ENCODE assay signal across 21 cellular contexts in the genomic region with DNA sequence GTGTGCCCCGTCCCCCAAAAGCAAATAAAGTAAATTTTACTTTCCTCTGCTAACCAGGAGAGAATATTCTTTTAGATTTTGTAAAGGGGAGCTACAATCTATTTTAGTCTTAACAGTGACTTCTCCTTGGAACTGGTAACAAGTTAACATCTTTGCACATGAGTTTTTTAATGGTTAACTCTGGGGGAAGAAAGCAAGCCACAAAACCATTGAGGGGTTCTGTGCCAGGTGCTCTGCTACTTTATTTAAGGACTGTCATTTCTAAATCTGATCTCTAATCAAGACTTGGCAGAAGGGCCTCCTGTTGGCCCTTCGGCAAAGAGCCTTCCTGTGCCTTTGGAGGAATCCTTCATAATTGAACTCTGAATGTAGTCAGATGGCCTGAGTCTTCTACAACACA.
DNase-seq lines count a peak whose midpoint lies in the region; ATAC-seq and TF ChIP-seq lines count a peak whose summit lies in the region.
"Had no signal": no experiment of that assay in that cellular context is flagged by ENCODE, and none has a peak within 500 bp of the region (broad histone marks: within the 10 kb centered on the region; RNA-seq: fewer than 3 reads in every experiment).

No MANE protein-coding gene starts in this region.

- H3K4me3 ChIP-seq in GM23248 (no peak overlapping the region), OCI-LY3 (ENCODE audit: low read length) (no peak overlapping the region), Peyer's patch (no peak overlapping the region)
- H3K4me3 ChIP-seq: BLaER1 treated with 17β-estradiol and CSF1 and Interleukin-3, amounts not matched to agents 10 nM and 100 nM; SJCRH30 had no signal

- peaks cover 15% of the 10 kb centered on the region for H3F3A ChIP-seq in GM23248 (ENCODE audit: insufficient read depth)

- H3K4me1 ChIP-seq in GM23248 (ENCODE audit: insufficient read depth) (peaks cover 28% of the 10 kb centered on the region), OCI-LY3 (ENCODE audit: low read length) (peaks cover 17% of the 10 kb centered on the region), Peyer's patch (no peaks in the 10 kb centered on the region)
- H3K4me1 ChIP-seq: BLaER1 treated with 17β-estradiol and CSF1 and Interleukin-3, amounts not matched to agents 10 nM and 100 nM; SJCRH30 had no signal

- H3K9me3 ChIP-seq in GM23248 (ENCODE audit: low read depth), result no peaks in the 10 kb centered on the region
- no peaks in the 10 kb centered on the region for H3K9me3 ChIP-seq in OCI-LY3 (ENCODE audit: insufficient read depth, low read length)
- no peaks in the 10 kb centered on the region for H3K9me3 ChIP-seq in Peyer's patch
- H3K9me3 ChIP-seq: BLaER1 treated with 17β-estradiol and CSF1 and Interleukin-3, amounts not matched to agents 10 nM and 100 nM; SJCRH30 had no signal

- H3K27ac ChIP-seq in GM23248, result no peak overlapping the region
- no peak overlapping the region for H3K27ac ChIP-seq in OCI-LY3 (ENCODE audit: low read length)
- H3K27ac ChIP-seq in Peyer's patch, result no peak overlapping the region
- H3K27ac ChIP-seq: BLaER1 treated with 17β-estradiol and CSF1 and Interleukin-3, amounts not matched to agents 10 nM and 100 nM; KMS-11; RWPE1; SJCRH30 had no signal

- ATAC-seq in GM18870 (IDR thresholded peaks at IDR 0.05; ENCODE audit: unreplicated experiment) (peak; percentile 59), GM19467 (IDR thresholded peaks at IDR 0.05; ENCODE audit: unreplicated experiment) (no peak)
- ATAC-seq: CD8-positive, alpha-beta T cell; HepG2 had no signal

- H3K36me3 ChIP-seq in GM23248 (ENCODE audit: low read depth) (no peaks in the 10 kb centered on the region), OCI-LY3 (replicated peaks; ENCODE audit: low read depth, low read length) (no peaks in the 10 kb centered on the region), Peyer's patch (no peaks in the 10 kb centered on the region)
- H3K36me3 ChIP-seq: BLaER1 treated with 17β-estradiol and CSF1 and Interleukin-3, amounts not matched to agents 10 nM and 100 nM; SJCRH30 had no signal

- H3K9me2 ChIP-seq in GM23248 (ENCODE audit: insufficient read depth), result no peaks in the 10 kb centered on the region

- H2AFZ ChIP-seq in GM23248, result no peak overlapping the region
- H2AFZ ChIP-seq in OCI-LY3 (ENCODE audit: low read depth, low read length), result no peak overlapping the region

- TF ChIP-seq POLR2A in Peyer's patch (IDR thresholded peaks at IDR 0.05), result no peak

- in situ Hi-C loops in GM23248 (cut with MboI), result no loop called here

- peak overlapping the region; percentile 10 for H3K4me2 ChIP-seq in GM23248 (ENCODE audit: unreplicated experiment)
- peak overlapping the region; percentile 22; the same call in 1 of the 2 replicates for H3K4me2 ChIP-seq in OCI-LY3 (ENCODE audit: low read length)
- H3K4me2 ChIP-seq: BLaER1 treated with 17β-estradiol and CSF1 and Interleukin-3, amounts not matched to agents 10 nM and 100 nM; KMS-11 had no signal

- 50 to 56% methylated on average over 2 of the region's 2 CpGs for WGBS in GM23248 (ENCODE audit: low coverage in 1 of 2, low lambda C conversion rate in 2 of 2, missing lambda C conversion rate in 2 of 2), 2 experiments

- TF ChIP-seq CTCF in OCI-LY3 (IDR thresholded peaks at IDR 0.05; ENCODE audit: low read depth, low read length) (no peak), Peyer's patch (IDR thresholded peaks at IDR 0.05) (no peak)

- H3K27me3 ChIP-seq in GM23248 (replicated peaks; ENCODE audit: insufficient read depth) (peaks cover 3% of the 10 kb centered on the region; the same call in 1 of the 2 replicates), OCI-LY3 (ENCODE audit: low read depth, low read length) (no peaks in the 10 kb centered on the region), Peyer's patch (no peaks in the 10 kb centered on the region)
- H3K27me3 ChIP-seq: BLaER1 treated with 17β-estradiol and CSF1 and Interleukin-3, amounts not matched to agents 10 nM and 100 nM; SJCRH30 had no signal

- DNase-seq in GM23248 (no peak), myocyte (ENCODE audit: low read depth) (peak; percentile 67), activated gamma-delta T cell (lab: John Stamatoyannopoulos, UW) (no peak), Peyer's patch (no peak), NCI-H2171 treated with DMSO at 0.1 percent for 48 hours (lab: John Stamatoyannopoulos, UW) (no peak)
- DNase-seq: Calu3; CD8-positive, alpha-beta T cell; GF-D8; NCI-H1436; NCI-H2029; NCI-H446 treated with DMSO at 0.1 percent for 48 hours; NCI-H748 treated with DMSO at 0.1 percent for 48 hours; NK-92 treated with Interleukin-12 subunit alpha and Interleukin-12 subunit beta, amount 100 ng/mL, for 24 hours had no signal

- H3K9ac ChIP-seq in GM23248 (no peak overlapping the region), OCI-LY3 (ENCODE audit: low read length) (no peak overlapping the region)
- H3K9ac ChIP-seq: BLaER1 treated with 17β-estradiol and CSF1 and Interleukin-3, amounts not matched to agents 10 nM and 100 nM; KMS-11 had no signal

- H3K79me2 ChIP-seq in GM23248 (ENCODE audit: insufficient read depth) (no peaks in the 10 kb centered on the region), OCI-LY3 (ENCODE audit: low read length) (no peaks in the 10 kb centered on the region)

- H4K20me1 ChIP-seq in GM23248 (ENCODE audit: insufficient read depth) (no peaks in the 10 kb centered on the region), OCI-LY3 (ENCODE audit: insufficient read depth, low read length) (no peaks in the 10 kb centered on the region)
- H4K20me1 ChIP-seq: BLaER1 treated with 17β-estradiol and CSF1 and Interleukin-3, amounts not matched to agents 10 nM and 100 nM had no signal
